In the genomic region with DNA sequence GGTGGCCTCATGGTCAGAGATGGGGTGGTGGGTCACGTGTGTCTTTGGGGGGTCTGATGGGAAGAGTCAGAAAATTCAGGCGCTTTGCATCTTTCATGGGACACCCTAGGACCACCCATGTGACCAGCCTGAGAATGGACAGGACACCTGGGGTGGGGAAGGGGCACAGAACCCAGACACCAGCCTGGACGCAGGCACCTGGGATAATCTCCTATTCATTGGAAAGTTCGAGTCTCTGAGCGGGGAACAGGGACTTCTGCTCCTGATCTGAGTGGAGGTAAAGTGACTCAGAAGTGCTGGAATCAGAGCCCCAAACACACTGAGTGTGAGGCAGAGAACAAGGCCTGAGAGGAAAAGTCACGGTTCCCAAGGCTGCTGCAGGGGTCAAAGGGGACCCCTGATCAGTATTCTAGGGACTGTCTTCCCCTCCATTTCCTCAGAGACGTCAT, we compare ENCODE assay signal across 9 cellular contexts. TPM values are rescaled to one million over a fixed set of nuclear protein-coding genes. Genes with fewer than 3 reads are reported as not detected.
DNase-seq lines count a peak whose midpoint lies in the region; ATAC-seq, FAIRE-seq and TF ChIP-seq lines count a peak whose summit lies in the region.
"Had no signal": no experiment of that assay in that cellular context is flagged by ENCODE, and none has a peak within 500 bp of the region (broad histone marks: within the 10 kb centered on the region; RNA-seq: fewer than 3 reads in every experiment).

No MANE protein-coding gene starts in this region.

- peak overlapping the region; percentile 99 for H3K4me3 Mint-ChIP-seq in activated CD8-positive, alpha-beta memory T cell treated with anti-CD3 and anti-CD28 coated beads, Interleukin-2, amount 10 ng/mL, durations not matched to agents 7 days and 5 days
- H3K4me3 Mint-ChIP-seq in activated naive CD8-positive, alpha-beta T cell: peak overlapping the region; percentile 97

- H3K79me2 ChIP-seq in HepG2 (ENCODE audit: insufficient read depth, low read length): no peaks in the 10 kb centered on the region

- CTCF ChIA-PET in activated CD8-positive, alpha-beta memory T cell treated with anti-CD3 and anti-CD28 coated beads, Interleukin-2, amount 10 ng/mL, durations not matched to agents 7 days and 5 days (lab: Charles Lee): interaction anchor here (3.2 kb wide), 1 partner anchor 11 kb away, joined by 12 read pairs; no protein-coding TSS in a partner anchor
- CTCF ChIA-PET in HepG2 (lab: Yijun Ruan, JAX; ENCODE audit: low intra/inter-chr PET ratio, low total read pairs): no interaction called here

- BruUV-seq in HepG2 (replicated peaks; lab: Mats Ljungman, UMichigan): TSS peak; percentile 67

- TF ChIP-seq RAD21 in HepG2 (CRISPR knock-in tag; IDR thresholded peaks at IDR 0.05): no peak

- H3K27ac Mint-ChIP-seq in activated CD8-positive, alpha-beta memory T cell treated with anti-CD3 and anti-CD28 coated beads, Interleukin-2, amount 10 ng/mL, durations not matched to agents 7 days and 5 days: peak overlapping the region; percentile 74
- H3K27ac Mint-ChIP-seq in activated naive CD8-positive, alpha-beta T cell: peak overlapping the region; percentile 96

- peaks cover 66% of the 10 kb centered on the region for H3K4me1 Mint-ChIP-seq in activated CD8-positive, alpha-beta memory T cell treated with anti-CD3 and anti-CD28 coated beads, Interleukin-2, amount 10 ng/mL, durations not matched to agents 7 days and 5 days
- H3K4me1 Mint-ChIP-seq in activated naive CD8-positive, alpha-beta T cell (ENCODE audit: low read depth): peaks cover 68% of the 10 kb centered on the region

- H3K27me3 ChIP-seq in HepG2 (ENCODE audit: control insufficient read depth in 1 of 2, insufficient read depth in 2 of 2, low read length in 2 of 2): peaks cover 0 to 20% of the 10 kb centered on the region in 2 experiments; a peak in 2 of 5 replicates
- H3K27me3 ChIP-seq in suprapubic skin: no peaks in the 10 kb centered on the region

- in situ Hi-C loops in HepG2 (cut with HindIII; ENCODE audit: extremely low pct_ligation_motif_present, low pct_unique_long_range_greater_than_20kb): loop anchor here (25.0 kb wide), 1 partner anchor 1468 kb away; no protein-coding TSS in a partner anchor

- no peak overlapping the region for H3K27ac ChIP-seq in HepG2 (ENCODE audit: extremely low read length, insufficient read depth, low read length)
- H3K27ac ChIP-seq in suprapubic skin: no peak overlapping the region

- no peak for TF ChIP-seq CTCF in HepG2 (CRISPR knock-in tag; IDR thresholded peaks at IDR 0.05)
- TF ChIP-seq CTCF in suprapubic skin (IDR thresholded peaks at IDR 0.05): no peak

- H3K36me3 ChIP-seq in HepG2 (replicated peaks in 1 of 2; ENCODE audit: control insufficient read depth in 1 of 2, insufficient read depth in 2 of 2, low read length in 2 of 2): no peaks in the 10 kb centered on the region
- peaks cover 9% of the 10 kb centered on the region for H3K36me3 ChIP-seq in suprapubic skin

- TF ChIP-seq EP300 in HepG2 (IDR thresholded peaks at IDR 0.05; ENCODE audit: low read depth in 2 of 2, low read length in 2 of 2) (no peak), HepG2 (CRISPR knock-in tag; IDR thresholded peaks at IDR 0.05; ENCODE audit: borderline replicate concordance) (no peak), suprapubic skin (IDR thresholded peaks at IDR 0.05) (no peak)

- H3K36me3 Mint-ChIP-seq in activated CD8-positive, alpha-beta memory T cell treated with anti-CD3 and anti-CD28 coated beads, Interleukin-2, amount 10 ng/mL, durations not matched to agents 7 days and 5 days: peaks cover 55% of the 10 kb centered on the region
- peaks cover 22% of the 10 kb centered on the region for H3K36me3 Mint-ChIP-seq in activated naive CD8-positive, alpha-beta T cell

- POLR2A ChIA-PET in HepG2 (lab: Yijun Ruan, JAX): no interaction called here

- H3K4me1 ChIP-seq in HepG2 (ENCODE audit: insufficient read depth, low read length): no peaks in the 10 kb centered on the region
- peaks cover 15% of the 10 kb centered on the region for H3K4me1 ChIP-seq in suprapubic skin

- TF ChIP-seq POLR2A in HepG2 (IDR thresholded peaks at IDR 0.05; ENCODE audit: insufficient read depth in 1 of 2, low read depth in 2 of 2, low read length in 2 of 2): no peak
- no peak for TF ChIP-seq POLR2A in suprapubic skin (IDR thresholded peaks at IDR 0.05)

- no peak overlapping the region for H3K9ac ChIP-seq in HepG2 (ENCODE audit: insufficient read depth, low read depth, low read length)

- no peaks in the 10 kb centered on the region for H4K20me1 ChIP-seq in HepG2 (ENCODE audit: insufficient read depth, low read length)

- H3K27me3 Mint-ChIP-seq in activated CD8-positive, alpha-beta memory T cell treated with anti-CD3 and anti-CD28 coated beads, Interleukin-2, amount 10 ng/mL, durations not matched to agents 7 days and 5 days: peaks cover 4% of the 10 kb centered on the region
- no peaks in the 10 kb centered on the region for H3K27me3 Mint-ChIP-seq in activated naive CD8-positive, alpha-beta T cell

- ATAC-seq in activated CD8-positive, alpha-beta memory T cell treated with anti-CD3 and anti-CD28 coated beads, Interleukin-2, amount 10 ng/mL, durations not matched to agents 7 days and 5 days: no peak
- ATAC-seq in HepG2 (no peak), HG03432 (IDR thresholded peaks at IDR 0.05; ENCODE audit: unreplicated experiment) (no peak), GM18867 (IDR thresholded peaks at IDR 0.05; ENCODE audit: unreplicated experiment) (no peak), GM21825 (IDR thresholded peaks at IDR 0.05; ENCODE audit: unreplicated experiment) (no peak)

- WGBS in HepG2 (ENCODE audit: low lambda C conversion rate): 76% methylated on average over 7 of the region's 7 CpGs
- 40% methylated on average over 7 of the region's 7 CpGs for WGBS in suprapubic skin

- H3K9me3 Mint-ChIP-seq in activated CD8-positive, alpha-beta memory T cell treated with anti-CD3 and anti-CD28 coated beads, Interleukin-2, amount 10 ng/mL, durations not matched to agents 7 days and 5 days (ENCODE audit: low read depth): peaks cover 2% of the 10 kb centered on the region
- H3K9me3 Mint-ChIP-seq in activated naive CD8-positive, alpha-beta T cell (ENCODE audit: low read depth): no peaks in the 10 kb centered on the region

- H3K9me3 ChIP-seq in HepG2 (ENCODE audit: low read length): no peaks in the 10 kb centered on the region
- H3K9me3 ChIP-seq in suprapubic skin: no peaks in the 10 kb centered on the region

- intact Hi-C loops in HepG2 (cut with micrococcal nuclease; ENCODE audit: unreplicated experiment): loop anchor here (2.0 kb wide), 1 partner anchor 87 kb away; no protein-coding TSS in a partner anchor

- H2AFZ ChIP-seq in HepG2 (ENCODE audit: low read length): no peak overlapping the region

- no peak overlapping the region for H3K4me3 ChIP-seq in HepG2 (replicated peaks in 1 of 3; ENCODE audit: insufficient read depth in 1 of 3, low read depth in 2 of 3, low read length in 3 of 3)
- peak overlapping the region; percentile 68 for H3K4me3 ChIP-seq in suprapubic skin

- no peak overlapping the region for H3K4me2 ChIP-seq in HepG2 (ENCODE audit: low read depth, low read length)

- DNase-seq in activated CD8-positive, alpha-beta memory T cell treated with anti-CD3 and anti-CD28 coated beads, Interleukin-2, amount 10 ng/mL, durations not matched to agents 7 days and 5 days: no peak
- DNase-seq in activated CD8-positive, alpha-beta memory T cell treated with anti-CD3 and anti-CD28 coated beads, Interleukin-2, amount 50 U/mL, for 4 hours: no peak
- DNase-seq in HepG2 (ENCODE audit: low spot score): no peak
- DNase-seq in suprapubic skin (ENCODE audit: low spot score in 2 of 2): no peak
- DNase-seq: SHP77 treated with DMSO at 0.1 percent for 48 hours had no signal

- no peak for FAIRE-seq in HepG2 (lab: Jason Lieb, UNC)

RNA-seq across cellular contexts. Expression of gene HLA-B, which starts 1.4 kb away (rescaled TPM):
- 1,000 to 10,000 TPM; 4,786 to 5,045 TPM for total RNA-seq in activated CD8-positive, alpha-beta memory T cell treated with anti-CD3 and anti-CD28 coated beads, Interleukin-2, amount 10 ng/mL, durations not matched to agents 7 days and 5 days
- 15.5 and 35.3 TPM in 2 replicates for total RNA-seq in HepG2 (2016; rRNA removed; fragmentation: Illumina TruSeq; extraction: Trizol)
- total RNA-seq in HepG2 (2016; cell fraction: cytosol; rRNA removed; fragmentation: Illumina TruSeq; extraction: Trizol; ENCODE audit: low read depth): 4.5 and 5.9 TPM in 2 replicates
- 21.5 and 54.7 TPM in 2 replicates for total RNA-seq in HepG2 (2016; cell fraction: insoluble cytoplasmic fraction; rRNA removed; fragmentation: Illumina TruSeq; extraction: Trizol)
- 7.5 and 8.0 TPM in 2 replicates for total RNA-seq in HepG2 (2016; cell fraction: membrane; rRNA removed; fragmentation: Illumina TruSeq; extraction: Trizol)
- 40.3 and 68.5 TPM in 2 replicates for total RNA-seq in HepG2 (2016; cell fraction: nucleus; rRNA removed; fragmentation: Illumina TruSeq; extraction: Trizol)
- polyA plus RNA-seq in HepG2 (2011; rRNA removed): 88.9 and 228 TPM in 2 replicates
- polyA plus RNA-seq in HepG2 (2011; cell fraction: cytosol; rRNA removed): 88.0 and 248 TPM in 2 replicates
- 72.3 and 226 TPM in 2 replicates for polyA plus RNA-seq in HepG2 (2011; cell fraction: nucleus; rRNA removed)
- polyA plus RNA-seq in HepG2 (2012): 132 and 223 TPM in 2 replicates
- 8.8 and 12.2 TPM in 2 replicates for polyA plus RNA-seq in HepG2 (2016; cell fraction: cytosol; fragmentation: Illumina TruSeq; extraction: Trizol; ENCODE audit: low read depth)
- polyA plus RNA-seq in HepG2 (2016; cell fraction: insoluble cytoplasmic fraction; fragmentation: Illumina TruSeq; extraction: Trizol; ENCODE audit: low read depth): 21.0 and 27.1 TPM in 2 replicates
- 7.9 and 9.2 TPM in 2 replicates for polyA plus RNA-seq in HepG2 (2016; cell fraction: membrane; fragmentation: Illumina TruSeq; extraction: Trizol; ENCODE audit: low read depth)
- polyA plus RNA-seq in HepG2 (2016; cell fraction: nucleus; fragmentation: Illumina TruSeq; extraction: Trizol; ENCODE audit: insufficient read depth, low read depth): 79.7 and 85.9 TPM in 2 replicates
- polyA minus RNA-seq in HepG2 (2011; rRNA and poly(A)+ RNA removed; ENCODE audit: low replicate concordance): 49.6 and 219 TPM in 2 replicates
- 19.6 and 37.6 TPM in 2 replicates for polyA minus RNA-seq in HepG2 (2011; cell fraction: cytosol; rRNA and poly(A)+ RNA removed)
- polyA minus RNA-seq in HepG2 (2011; cell fraction: nucleus; rRNA and poly(A)+ RNA removed): 4.6 and 44.0 TPM in 2 replicates
- 1,000 to 10,000 TPM in 3 of 4 donors, 100 to 1,000 TPM in 1; 995 to 1,612 (median 1,279) TPM for total RNA-seq in suprapubic skin

RNA-seq across cellular contexts. Expression of gene MICA, which starts 47.8 kb away (rescaled TPM):
- 10 to 100 TPM; 15.6 to 24.7 TPM for total RNA-seq in activated CD8-positive, alpha-beta memory T cell treated with anti-CD3 and anti-CD28 coated beads, Interleukin-2, amount 10 ng/mL, durations not matched to agents 7 days and 5 days
- total RNA-seq in HepG2 (2016; rRNA removed; fragmentation: Illumina TruSeq; extraction: Trizol) (20.5 and 38.1 TPM in 2 replicates), suprapubic skin (10 to 100 TPM in 3 of 4 donors, 1 to 10 TPM in 1; 7.1 to 16.4 (median 15.2) TPM)
- total RNA-seq in HepG2 (2016; cell fraction: cytosol; rRNA removed; fragmentation: Illumina TruSeq; extraction: Trizol; ENCODE audit: low read depth): 12.0 and 12.9 TPM in 2 replicates
- 20.8 and 39.1 TPM in 2 replicates for total RNA-seq in HepG2 (2016; cell fraction: insoluble cytoplasmic fraction; rRNA removed; fragmentation: Illumina TruSeq; extraction: Trizol)
- 19.5 and 19.6 TPM in 2 replicates for total RNA-seq in HepG2 (2016; cell fraction: membrane; rRNA removed; fragmentation: Illumina TruSeq; extraction: Trizol)
- total RNA-seq in HepG2 (2016; cell fraction: nucleus; rRNA removed; fragmentation: Illumina TruSeq; extraction: Trizol): 32.4 and 40.0 TPM in 2 replicates
- 21.6 and 29.3 TPM in 2 replicates for polyA plus RNA-seq in HepG2 (2011; rRNA removed)
- polyA plus RNA-seq in HepG2 (2011; cell fraction: cytosol; rRNA removed): 28.9 and 34.6 TPM in 2 replicates
- 28.9 and 39.2 TPM in 2 replicates for polyA plus RNA-seq in HepG2 (2011; cell fraction: nucleus; rRNA removed)
- 19.3 and 38.6 TPM in 2 replicates for polyA plus RNA-seq in HepG2 (2012)
- polyA plus RNA-seq in HepG2 (2016; cell fraction: cytosol; fragmentation: Illumina TruSeq; extraction: Trizol; ENCODE audit: low read depth): 9.5 TPM in 2 replicates
- 17.8 and 18.4 TPM in 2 replicates for polyA plus RNA-seq in HepG2 (2016; cell fraction: insoluble cytoplasmic fraction; fragmentation: Illumina TruSeq; extraction: Trizol; ENCODE audit: low read depth)
- 13.7 and 14.7 TPM in 2 replicates for polyA plus RNA-seq in HepG2 (2016; cell fraction: membrane; fragmentation: Illumina TruSeq; extraction: Trizol; ENCODE audit: low read depth)
- 58.2 and 58.4 TPM in 2 replicates for polyA plus RNA-seq in HepG2 (2016; cell fraction: nucleus; fragmentation: Illumina TruSeq; extraction: Trizol; ENCODE audit: insufficient read depth, low read depth)
- 22.9 and 58.3 TPM in 2 replicates for polyA minus RNA-seq in HepG2 (2011; rRNA and poly(A)+ RNA removed; ENCODE audit: low replicate concordance)
- polyA minus RNA-seq in HepG2 (2011; cell fraction: cytosol; rRNA and poly(A)+ RNA removed): 11.5 and 17.3 TPM in 2 replicates
- 10.6 and 18.5 TPM in 2 replicates for polyA minus RNA-seq in HepG2 (2011; cell fraction: nucleus; rRNA and poly(A)+ RNA removed)

Comparison
In these comparisons a context has a peak if more than half of its experiments do, and no peak if none do; other contexts are left out.
1. RNA of gene HLA-B, which starts 1.4 kb away (total RNA-seq): 4,786 to 5,045 TPM in activated CD8-positive, alpha-beta memory T cell treated with anti-CD3 and anti-CD28 coated beads, Interleukin-2, amount 10 ng/mL, durations not matched to agents 7 days and 5 days and 995 to 1,612 TPM in suprapubic skin; 4.5 to 68.5 TPM in HepG2; every median in the first group is over 10 times any median in the second.